In genomic region chr7:86923530-86923929, GRCh38 we compare ENCODE assay signal across 23 cellular contexts.
"Had no signal": no experiment of that assay in that cellular context is flagged by ENCODE, and none has a peak within 500 bp of the region (broad histone marks: within the 10 kb centered on the region; RNA-seq: fewer than 3 reads in every experiment).

No MANE protein-coding gene starts in this region.

- DNase-seq: KBM-7, MV-4-11, NCI-H1048, NCI-H1105, NCI-H1417, NCI-H1436 treated with DMSO at 0.1 percent for 48 hours, NCI-H1694, NCI-H187 treated with DMSO at 0.1 percent for 48 hours, NCI-H2029 treated with DMSO at 0.1 percent for 48 hours, NCI-H2171 treated with DMSO at 0.1 percent for 48 hours, NCI-H345, NCI-H446 treated with DMSO at 0.1 percent for 48 hours, NCI-H524, NCI-H526 treated with DMSO at 0.1 percent for 48 hours, NCI-H774, PC-3, SHP77, SK-N-SH, SW 1271 had no signal

- H3K27ac Mint-ChIP-seq: IgD-negative memory B cell had no signal

- H3K4me1 Mint-ChIP-seq: IgD-negative memory B cell had no signal

- H3K9ac ChIP-seq: SK-N-SH had no signal

- FAIRE-seq: HepG2 had no signal

- H3K36me3 Mint-ChIP-seq: IgD-negative memory B cell had no signal

- H3K4me2 ChIP-seq: SK-N-SH had no signal

- H3K9me3 ChIP-seq: SK-N-SH had no signal

- H3K4me3 Mint-ChIP-seq: IgD-negative memory B cell had no signal

- H3K27ac ChIP-seq: RWPE1 had no signal

- H3K9me3 Mint-ChIP-seq: IgD-negative memory B cell had no signal

- ATAC-seq: HepG2, Panc1, PC-3 had no signal
